29 cellular contexts compared by ENCODE assay signal in the genomic region with DNA sequence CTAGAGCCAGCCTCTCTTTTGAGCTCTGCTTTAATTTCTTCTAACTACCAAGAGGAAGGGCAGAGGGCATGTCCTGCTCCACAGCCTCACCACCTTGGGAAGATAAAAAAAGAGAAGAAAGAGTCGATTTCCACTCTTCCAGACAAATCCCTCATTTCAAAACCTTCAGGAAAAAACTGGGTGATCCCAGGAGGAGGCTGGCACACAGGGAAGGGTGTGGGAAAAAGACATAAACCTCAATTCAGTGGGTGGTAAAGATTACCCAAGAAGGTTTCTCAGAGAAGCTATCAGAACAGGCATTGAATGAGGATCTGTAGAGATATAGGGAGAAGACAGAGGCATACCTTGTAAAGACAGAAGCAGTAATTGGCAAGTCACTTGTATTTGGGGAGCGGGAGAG.
"Had no signal": no experiment of that assay in that cellular context is flagged by ENCODE, and none has a peak within 500 bp of the region (broad histone marks: within the 10 kb centered on the region; RNA-seq: fewer than 3 reads in every experiment).

No MANE protein-coding gene starts in this region.

- H3K9me3 Mint-ChIP-seq: naive thymus-derived CD8-positive, alpha-beta T cell; nephron; neural crest cell; stimulated activated naive B cell treated with anti-CD40 and anti-IgM and Interleukin-4, amounts not matched to agents 10 μg/mL and 1 μg/mL and 100 μg/mL, for 72 hours; stimulated activated naive CD8-positive, alpha-beta T cell treated with anti-CD3 and anti-CD28 coated beads, Interleukin-15, Interleukin-2, amounts not matched to agents 100 ng/mL and 50 ng/mL, for 24 hours had no signal

- DNase-seq: heart right ventricle; kidney; left colon; left lung; lower lobe of right lung; mesenchymal stem cell; naive thymus-derived CD8-positive, alpha-beta T cell; occipital lobe; retina; right cardiac atrium; stimulated activated CD4-positive, alpha-beta T cell treated with anti-CD3 and anti-CD28 coated beads, Interleukin-12 subunit alpha, Interleukin-12 subunit beta, amount 100 ng/mL, for 4 hours; stimulated activated CD4-positive, alpha-beta T cell treated with anti-CD3 and anti-CD28 coated beads, Interleukin-15, amount 100 ng/mL, for 24 hours; stimulated activated CD4-positive, alpha-beta T cell treated with anti-CD3 and anti-CD28 coated beads, Interleukin-2, amount 100 ng/mL, for 24 hours; stimulated activated CD4-positive, alpha-beta T cell treated with anti-CD3 and anti-CD28 coated beads, Interleukin-4, amount 100 ng/mL, for 1 hour; stimulated activated naive B cell treated with anti-CD40 and anti-IgM and Interleukin-4, amounts not matched to agents 10 μg/mL and 1 μg/mL and 100 μg/mL, for 72 hours; testis; thyroid gland; transverse colon; upper lobe of left lung had no signal

- H3K4me3 ChIP-seq: heart right ventricle, hepatocyte, left lung, lower lobe of right lung, skin epidermis, testis, thyroid gland, transverse colon, upper lobe of left lung, vagina had no signal

- H3K4me1 Mint-ChIP-seq: naive thymus-derived CD8-positive, alpha-beta T cell; nephron; neural crest cell had no signal

- FAIRE-seq: islet of Langerhans, kidney had no signal

- H2AFZ ChIP-seq: hepatocyte, parathyroid adenoma had no signal

- H3K9ac ChIP-seq: parathyroid adenoma had no signal

- H3K4me2 ChIP-seq: hepatocyte had no signal

- H3K9me3 ChIP-seq: heart right ventricle, left lung, lower lobe of right lung, neutrophil, testis, thyroid gland, transverse colon, upper lobe of left lung, vagina had no signal

- H3K4me3 Mint-ChIP-seq: naive thymus-derived CD8-positive, alpha-beta T cell; nephron; neural crest cell; stimulated activated naive B cell treated with anti-CD40 and anti-IgM and Interleukin-4, amounts not matched to agents 10 μg/mL and 1 μg/mL and 100 μg/mL, for 72 hours; stimulated activated naive CD8-positive, alpha-beta T cell treated with anti-CD3 and anti-CD28 coated beads, Interleukin-15, Interleukin-2, amounts not matched to agents 100 ng/mL and 50 ng/mL, for 24 hours had no signal

- H3K4me1 ChIP-seq: heart right ventricle, left lung, lower lobe of right lung, parathyroid adenoma, testis, thyroid gland, transverse colon, upper lobe of left lung, vagina had no signal

- H3K36me3 ChIP-seq: heart right ventricle, left lung, lower lobe of right lung, neutrophil, thyroid gland, transverse colon, upper lobe of left lung, vagina had no signal

- H3K79me2 ChIP-seq: hepatocyte, parathyroid adenoma had no signal

- H3K27me3 ChIP-seq: testis, thyroid gland, upper lobe of left lung, vagina had no signal

- H3K36me3 Mint-ChIP-seq: naive thymus-derived CD8-positive, alpha-beta T cell; stimulated activated naive B cell treated with anti-CD40 and anti-IgM and Interleukin-4, amounts not matched to agents 10 μg/mL and 1 μg/mL and 100 μg/mL, for 72 hours had no signal

- H3K27ac ChIP-seq: heart right ventricle, hepatocyte, left lung, lower lobe of right lung, neutrophil, parathyroid adenoma, skin epidermis, testis, thyroid gland, transverse colon, upper lobe of left lung, vagina had no signal

- H3K27ac Mint-ChIP-seq: nephron; stimulated activated naive B cell treated with anti-CD40 and anti-IgM and Interleukin-4, amounts not matched to agents 10 μg/mL and 1 μg/mL and 100 μg/mL, for 72 hours; stimulated activated naive CD8-positive, alpha-beta T cell treated with anti-CD3 and anti-CD28 coated beads, Interleukin-15, Interleukin-2, amounts not matched to agents 100 ng/mL and 50 ng/mL, for 24 hours had no signal

- ATAC-seq: heart right ventricle; left colon; left lung; lower lobe of right lung; naive thymus-derived CD8-positive, alpha-beta T cell; right cardiac atrium; sciatic nerve; stimulated activated naive B cell treated with anti-CD40 and anti-IgM and Interleukin-4, amounts not matched to agents 10 μg/mL and 1 μg/mL and 100 μg/mL, for 72 hours had no signal
